Comparison of ENCODE assay signal across 8 cellular contexts in genomic region chr20:57748601-57749130, GRCh38. TPM values are rescaled to one million over a fixed set of nuclear protein-coding genes. Genes with fewer than 3 reads are reported as not detected.
A peak's percentile ranks its signal among the peaks of the same experiment; 100 is the strongest.
DNase-seq lines count a peak whose midpoint lies in the region; ATAC-seq and TF ChIP-seq lines count a peak whose summit lies in the region.

No MANE protein-coding gene starts in this region.

- H3K4me1 ChIP-seq in breast epithelium = peaks cover 0 to 9% of the 10 kb centered on the region in 2 donors

- no peak for TF ChIP-seq POLR2A in breast epithelium (IDR thresholded peaks at IDR 0.05)

- H3K4me3 Mint-ChIP-seq in activated B cell treated with CpG ODN at 0.5 μM for 24 hours = peak overlapping the region; percentile 82

- DNase-seq in NCI-H187 (lab: John Stamatoyannopoulos, UW) (peak; percentile 28 to 36), NCI-H187 treated with DMSO at 0.1 percent for 48 hours (lab: John Stamatoyannopoulos, UW) (no peak), NCI-H2029 (lab: John Stamatoyannopoulos, UW) (peak; percentile 77), activated B cell treated with CpG ODN at 0.5 μM for 24 hours (peak; percentile 38), breast epithelium (ENCODE audit: low spot score in 2 of 2) (peak; percentile 70 to 81), left kidney (ENCODE audit: low read depth, low spot score) (peak; percentile 71)
- DNase-seq in stimulated activated CD4-positive, alpha-beta T cell treated with anti-CD3 and anti-CD28 coated beads, Interleukin-1b, Interleukin-23, amount 100 ng/mL, for 48 hours = peak; percentile 46

- POLR2A ChIA-PET in activated B cell treated with CpG ODN at 0.5 μM for 24 hours (lab: Charles Lee) = interaction anchor here (0.8 to 1.7 kb wide), 4 partner anchors 38 to 130 kb away, joined by 3 to 4 read pairs (median 4); partner anchors contain the start of genes PMEPA1 and ZBP1

- no peaks in the 10 kb centered on the region for H3K36me3 Mint-ChIP-seq in activated B cell treated with CpG ODN at 0.5 μM for 24 hours (ENCODE audit: low read depth)

- intact Hi-C loops in activated B cell treated with CpG ODN at 0.5 μM for 24 hours (cut with micrococcal nuclease) (no loop called here), breast epithelium (cut with DNase I; ENCODE audit: low total_unique reads) (no loop called here)

- CTCF ChIA-PET in activated B cell treated with CpG ODN at 0.5 μM for 24 hours (lab: Charles Lee) = no interaction called here

- H3K27me3 ChIP-seq in breast epithelium = no peaks in the 10 kb centered on the region

- no peak for TF ChIP-seq CTCF in activated B cell treated with CpG ODN at 0.5 μM for 24 hours (IDR thresholded peaks at IDR 0.05)
- no peak for TF ChIP-seq CTCF in breast epithelium (IDR thresholded peaks at IDR 0.05)

- H3K9me3 Mint-ChIP-seq in activated B cell treated with CpG ODN at 0.5 μM for 24 hours = no peaks in the 10 kb centered on the region

- H3K4me3 ChIP-seq in breast epithelium = peak overlapping the region; percentile 30 to 59 (median 47)

- H3K4me1 Mint-ChIP-seq in activated B cell treated with CpG ODN at 0.5 μM for 24 hours = peaks cover 20% of the 10 kb centered on the region

- ATAC-seq in activated B cell treated with CpG ODN at 0.5 μM for 24 hours (ENCODE audit: low read depth) = peak; percentile 80
- ATAC-seq in HG03097 (IDR thresholded peaks at IDR 0.05; ENCODE audit: low FRiP score, unreplicated experiment) = no peak

- no peaks in the 10 kb centered on the region for H3K9me3 ChIP-seq in breast epithelium

- H3K27ac Mint-ChIP-seq in activated B cell treated with CpG ODN at 0.5 μM for 24 hours = no peak overlapping the region

- no peaks in the 10 kb centered on the region for H3K36me3 ChIP-seq in breast epithelium

- H3K27me3 Mint-ChIP-seq in activated B cell treated with CpG ODN at 0.5 μM for 24 hours = peaks cover 34% of the 10 kb centered on the region

- peak overlapping the region; percentile 48 to 56 for H3K27ac ChIP-seq in breast epithelium

RNA-seq across cellular contexts. Expression of gene PMEPA1, which starts 38.9 kb away (rescaled TPM):
- total RNA-seq in activated B cell treated with CpG ODN at 0.5 μM for 24 hours (33.1 and 34.8 TPM in 2 replicates), breast epithelium (10 to 100 TPM in 2 of 3 donors, 1 to 10 TPM in 1; 9.2 to 13.2 (median 13.1) TPM)
